In genomic region chr7:2570021-2570420, GRCh38 we compare ENCODE assay signal across 31 cellular contexts.
"Had no signal": no experiment of that assay in that cellular context is flagged by ENCODE, and none has a peak within 500 bp of the region (broad histone marks: within the 10 kb centered on the region; RNA-seq: fewer than 3 reads in every experiment).

No MANE protein-coding gene starts in this region.

- H3K27me3 Mint-ChIP-seq: activated CD4-positive, alpha-beta T cell treated with anti-CD3 and anti-CD28 coated beads for 36 hours; activated CD4-positive, alpha-beta T cell treated with anti-CD3 and anti-CD28 coated beads, Interleukin-2, amount 10 ng/mL, durations not matched to agents 7 days and 5 days; activated naive CD4-positive, alpha-beta T cell treated with anti-CD3 and anti-CD28 coated beads, Interleukin-2, amount 50 U/mL, for 24 hours; activated T-cell treated with anti-CD3 and anti-CD28 coated beads, Interleukin-2, amount 50 U/mL, for 24 hours; T-cell; T-helper 17 cell had no signal

- H3K4me3 Mint-ChIP-seq: activated CD4-positive, alpha-beta T cell treated with anti-CD3 and anti-CD28 coated beads for 36 hours; activated CD4-positive, alpha-beta T cell treated with anti-CD3 and anti-CD28 coated beads, Interleukin-2, amount 10 ng/mL, durations not matched to agents 7 days and 5 days; activated CD8-positive, alpha-beta T cell treated with anti-CD3 and anti-CD28 coated beads, Interleukin-2, amount 10 ng/mL, durations not matched to agents 7 days and 5 days; activated naive CD4-positive, alpha-beta T cell treated with anti-CD3 and anti-CD28 coated beads, Interleukin-2, amount 50 U/mL, for 24 hours; activated naive CD8-positive, alpha-beta T cell treated with anti-CD3 and anti-CD28 coated beads, Interleukin-2, amount 10 ng/mL, durations not matched to agents 7 days and 5 days; activated T-cell treated with anti-CD3 and anti-CD28 coated beads, Interleukin-2, amount 50 U/mL, for 24 hours; T-cell; T-helper 17 cell had no signal

- DNase-seq: activated CD4-positive, alpha-beta T cell treated with anti-CD3 and anti-CD28 coated beads for 36 hours; activated CD4-positive, alpha-beta T cell treated with anti-CD3 and anti-CD28 coated beads, Interleukin-2, amount 10 ng/mL, durations not matched to agents 7 days and 5 days; activated CD4-positive, alpha-beta T cell treated with anti-CD3 and anti-CD28 coated beads, Interleukin-2, amount 50 U/mL, for 48 hours; activated CD8-positive, alpha-beta T cell treated with anti-CD3 and anti-CD28 coated beads, Interleukin-2, amount 10 ng/mL, durations not matched to agents 7 days and 5 days; activated gamma-delta T cell; activated naive CD4-positive, alpha-beta T cell treated with Interleukin-2 at 50 U/mL for 16 hours; activated naive CD8-positive, alpha-beta T cell treated with anti-CD3 and anti-CD28 coated beads, Interleukin-2, amount 10 ng/mL, durations not matched to agents 7 days and 5 days; activated T-cell treated with anti-CD3 and anti-CD28 coated beads, Interleukin-2, amount 50 U/mL, for 24 hours; adrenal gland; body of pancreas; Karpas-422; KBM-7; NCI-H1048; NCI-H1105 treated with DMSO at 0.1 percent for 48 hours; NCI-H1436; NCI-H1694; NCI-H1930; NCI-H2081 treated with DMSO at 0.1 percent for 48 hours; NCI-H345; NCI-H524 treated with DMSO at 0.1 percent for 48 hours; PC-9; SIG-M5; T-cell; T-helper 17 cell had no signal

- H3K9me3 Mint-ChIP-seq: activated CD4-positive, alpha-beta T cell treated with anti-CD3 and anti-CD28 coated beads, Interleukin-2, amount 10 ng/mL, durations not matched to agents 7 days and 5 days; activated naive CD4-positive, alpha-beta T cell treated with anti-CD3 and anti-CD28 coated beads, Interleukin-2, amount 50 U/mL, for 24 hours; activated naive CD8-positive, alpha-beta T cell treated with anti-CD3 and anti-CD28 coated beads, Interleukin-2, amount 10 ng/mL, durations not matched to agents 7 days and 5 days; activated T-cell treated with anti-CD3 and anti-CD28 coated beads, Interleukin-2, amount 50 U/mL, for 24 hours; activated T-helper 2 cell treated with anti-CD3 and anti-CD28 coated beads, Interferon-gamma antibody, Interleukin-2, Interleukin-4, amounts not matched to agents 10 μg/mL and 5 μg/mL and 100 μg/mL, durations not matched to agents 14 hours and 24 hours and 36 hours; T-cell had no signal

- H3K4me3 ChIP-seq: adrenal gland, body of pancreas, breast epithelium, PC-9 had no signal

- H3K4me1 Mint-ChIP-seq: T-helper 17 cell had no signal

- H3K27me3 ChIP-seq: adrenal gland, body of pancreas, breast epithelium had no signal

- H3K4me2 ChIP-seq: PC-9 had no signal

- H3K27ac Mint-ChIP-seq: activated CD4-positive, alpha-beta T cell treated with anti-CD3 and anti-CD28 coated beads for 36 hours; activated CD4-positive, alpha-beta T cell treated with anti-CD3 and anti-CD28 coated beads, Interleukin-2, amount 10 ng/mL, durations not matched to agents 7 days and 5 days; activated CD8-positive, alpha-beta T cell treated with anti-CD3 and anti-CD28 coated beads, Interleukin-2, amount 10 ng/mL, durations not matched to agents 7 days and 5 days; activated naive CD4-positive, alpha-beta T cell treated with anti-CD3 and anti-CD28 coated beads, Interleukin-2, amount 50 U/mL, for 24 hours; activated naive CD8-positive, alpha-beta T cell treated with anti-CD3 and anti-CD28 coated beads, Interleukin-2, amount 10 ng/mL, durations not matched to agents 7 days and 5 days; activated T-cell treated with anti-CD3 and anti-CD28 coated beads, Interleukin-2, amount 50 U/mL, for 24 hours; activated T-helper 2 cell treated with anti-CD3 and anti-CD28 coated beads, Interferon-gamma antibody, Interleukin-2, Interleukin-4, amounts not matched to agents 10 μg/mL and 5 μg/mL and 100 μg/mL, durations not matched to agents 14 hours and 24 hours and 36 hours; T-cell; T-helper 17 cell had no signal

- H2AFZ ChIP-seq: PC-9 had no signal

- H3K36me3 ChIP-seq: adrenal gland, breast epithelium had no signal

- H3K27ac ChIP-seq: adrenal gland, body of pancreas, breast epithelium, PC-9, RWPE1 had no signal

- ATAC-seq: activated CD4-positive, alpha-beta T cell treated with anti-CD3 and anti-CD28 coated beads for 36 hours; activated CD4-positive, CD25-positive, alpha-beta regulatory T cell treated with anti-CD3 and anti-CD28 coated beads, Interleukin-2, amount 50 U/mL, for 24 hours; activated CD8-positive, alpha-beta T cell treated with anti-CD3 and anti-CD28 coated beads, Interleukin-2, amount 10 ng/mL, durations not matched to agents 7 days and 5 days; body of pancreas; Right ventricle myocardium inferior; SK-N-SH treated with all-trans-retinoic acid at 6 μM for 48 hours; T-cell; T-helper 17 cell had no signal
